Comparison of ENCODE assay signal across 9 cellular contexts in genomic region chr17:43416998-43417891, GRCh38. TPM values are rescaled to one million over a fixed set of nuclear protein-coding genes. Genes with fewer than 3 reads are reported as not detected.
DNase-seq lines count a peak whose midpoint lies in the region; ATAC-seq and TF ChIP-seq lines count a peak whose summit lies in the region.
"Had no signal": no experiment of that assay in that cellular context is flagged by ENCODE, and none has a peak within 500 bp of the region (broad histone marks: within the 10 kb centered on the region; RNA-seq: fewer than 3 reads in every experiment).

No MANE protein-coding gene starts in this region.

- no peak overlapping the region for H3K4me3 ChIP-seq in IMR-90 (ENCODE audit: insufficient read depth, low read depth, low read length)
- no peak overlapping the region for H3K4me3 ChIP-seq in right atrium auricular region
- peak overlapping the region; percentile 32 for H3K4me3 ChIP-seq in skeletal muscle satellite cell (ENCODE audit: low read length)
- no peak overlapping the region for H3K4me3 ChIP-seq in effector memory CD4-positive, alpha-beta T cell (ENCODE audit: insufficient read depth, low read depth, low read length, poor library complexity, severe bottlenecking)

- WGBS in IMR-90 (ENCODE audit: extremely low coverage in 2 of 2, insufficient read length in 1 of 2), 2 experiments, result 15% methylated on average over 2 of the region's 13 CpGs; no CpG with 5 or more reads in 1 of the 2 experiments

- peak overlapping the region; percentile 89 for H4K5ac ChIP-seq in IMR-90 (ENCODE audit: low read depth, low read length)

- H3K27me3 ChIP-seq in IMR-90 (ENCODE audit: control insufficient read depth, insufficient read depth, low read length) (no peaks in the 10 kb centered on the region), right atrium auricular region (no peaks in the 10 kb centered on the region), skeletal muscle satellite cell (ENCODE audit: control insufficient read depth, insufficient read depth, low read length) (no peaks in the 10 kb centered on the region)
- no peaks in the 10 kb centered on the region for H3K27me3 ChIP-seq in effector memory CD4-positive, alpha-beta T cell (replicated peaks; ENCODE audit: control insufficient read depth, insufficient read depth, low read length, poor library complexity, severe bottlenecking)

- H3K4me2 ChIP-seq in IMR-90 (ENCODE audit: low read depth, low read length), result peak overlapping the region; percentile 43
- H3K4me2 ChIP-seq in skeletal muscle satellite cell (ENCODE audit: low read length), result peak overlapping the region; percentile 68

- H3K9ac ChIP-seq in IMR-90 (ENCODE audit: low read depth, low read length) (peak overlapping the region; percentile 33), skeletal muscle satellite cell (ENCODE audit: low read depth, low read length) (peak overlapping the region; percentile 64)

- in situ Hi-C loops in IMR-90 (cut with MboI; ENCODE audit: low sequenced_read_pairs), result no loop called here

- H2BK20ac ChIP-seq in IMR-90 (ENCODE audit: low read depth, low read length), result peak overlapping the region; percentile 66

- H3K56ac ChIP-seq in IMR-90 (ENCODE audit: extremely low read depth, insufficient read depth, low read length), result 0 out of 2 replicates have a peak overlapping the region, but pooled peaks have one; percentile 22

- H3K9me3 ChIP-seq in IMR-90 (ENCODE audit: control insufficient read depth, insufficient read depth, low read length), result no peaks in the 10 kb centered on the region
- H3K9me3 ChIP-seq in right atrium auricular region, result no peaks in the 10 kb centered on the region
- H3K9me3 ChIP-seq in skeletal muscle satellite cell (replicated peaks; ENCODE audit: low read length), result no peaks in the 10 kb centered on the region
- no peaks in the 10 kb centered on the region for H3K9me3 ChIP-seq in effector memory CD4-positive, alpha-beta T cell (ENCODE audit: control insufficient read depth, low read length)

- peak overlapping the region; percentile 79 for H3K4ac ChIP-seq in IMR-90 (ENCODE audit: low read depth, low read length)

- H3K23ac ChIP-seq in IMR-90 (ENCODE audit: low read depth, low read length), result peak overlapping the region; percentile 84; the same call in 1 of the 2 replicates

- no peaks in the 10 kb centered on the region for H3K4me1 Mint-ChIP-seq in activated naive CD8-positive, alpha-beta T cell treated with anti-CD3 and anti-CD28 coated beads for 36 hours

- TF ChIP-seq POLR2A in IMR-90 (IDR thresholded peaks at IDR 0.05; ENCODE audit: low read depth, low read length), result no peak
- no peak for TF ChIP-seq POLR2A in GM18505 (IDR thresholded peaks at IDR 0.05; ENCODE audit: borderline replicate concordance, extremely low read depth, insufficient read depth, insufficient read length)

- H3K9me1 ChIP-seq in IMR-90 (ENCODE audit: insufficient read depth, low read length), result peaks cover 13% of the 10 kb centered on the region; the same call in 1 of the 2 replicates

- ATAC-seq in IMR-90 (ENCODE audit: low read depth) (peak; percentile 54), GM18505 (IDR thresholded peaks at IDR 0.05; ENCODE audit: unreplicated experiment) (no peak), HG02623 (IDR thresholded peaks at IDR 0.05; ENCODE audit: unreplicated experiment) (no peak)

- POLR2A ChIA-PET in IMR-90 (lab: Charles Lee; ENCODE audit: unreplicated experiment), result no interaction called here

- TF ChIP-seq CTCF in IMR-90 (conservative IDR thresholded peaks at IDR 0.05; ENCODE audit: low read depth, low read length) (no peak), right atrium auricular region (IDR thresholded peaks at IDR 0.05) (no peak)

- no peaks in the 10 kb centered on the region for H3K36me3 Mint-ChIP-seq in activated naive CD8-positive, alpha-beta T cell treated with anti-CD3 and anti-CD28 coated beads for 36 hours

- dilution Hi-C loops in IMR-90 (cut with HindIII; ENCODE audit: low sequenced_read_pairs, unreplicated experiment), result no loop called here

- H3K27ac ChIP-seq in IMR-90 (ENCODE audit: insufficient read depth, low read length), result peak overlapping the region; percentile 62; the same call in 1 of the 2 replicates
- H3K27ac ChIP-seq in right atrium auricular region, result peak overlapping the region; percentile 54 to 82
- H3K27ac ChIP-seq in effector memory CD4-positive, alpha-beta T cell (ENCODE audit: insufficient read depth, low read length, poor library complexity, severe bottlenecking), result no peak overlapping the region

- peak overlapping the region; percentile 29; the same call in 2 of the 3 replicates for H2BK15ac ChIP-seq in IMR-90 (ENCODE audit: low read depth, low read length)

- H3K27ac Mint-ChIP-seq in activated naive CD8-positive, alpha-beta T cell treated with anti-CD3 and anti-CD28 coated beads for 36 hours, result no peak overlapping the region

- peak overlapping the region; percentile 60 for H4K91ac ChIP-seq in IMR-90 (ENCODE audit: insufficient read depth, low read depth, low read length)

- H2BK120ac ChIP-seq in IMR-90 (ENCODE audit: low read depth, low read length), result peak overlapping the region; percentile 86

- DNase-seq in IMR-90 (peak; percentile 37), astrocyte of the hippocampus (ENCODE audit: low read depth, low spot score) (peak; percentile 51), right atrium auricular region (ENCODE audit: low spot score) (peak; percentile 84)
- no peak for DNase-seq in activated naive CD8-positive, alpha-beta T cell treated with anti-CD3 and anti-CD28 coated beads for 36 hours
- DNase-seq in effector memory CD4-positive, alpha-beta T cell, result no peak
- DNase-seq: NCI-H524 treated with DMSO at 0.1 percent for 48 hours had no signal

- H3K79me1 ChIP-seq in IMR-90 (ENCODE audit: low read depth in 1 of 2, low read length in 2 of 2), result no peaks in the 10 kb centered on the region

- H3K36me3 ChIP-seq in IMR-90 (ENCODE audit: control insufficient read depth, insufficient read depth, low read length) (no peaks in the 10 kb centered on the region), right atrium auricular region (no peaks in the 10 kb centered on the region), skeletal muscle satellite cell (ENCODE audit: insufficient read depth, low read length) (no peaks in the 10 kb centered on the region)
- H3K36me3 ChIP-seq in effector memory CD4-positive, alpha-beta T cell (ENCODE audit: control insufficient read depth, insufficient read depth, low read length), result no peaks in the 10 kb centered on the region

- no peak for TF ChIP-seq RAD21 in IMR-90 (IDR thresholded peaks at IDR 0.05; ENCODE audit: low read length)

- peak overlapping the region; percentile 94 for H3K14ac ChIP-seq in IMR-90 (replicated peaks; ENCODE audit: low read depth, low read length)

- H4K8ac ChIP-seq in IMR-90 (ENCODE audit: low read depth in 2 of 2, low read length in 2 of 2), result peak overlapping the region; percentile 60 to 79

- no TSS peak for BruUV-seq in IMR-90 (replicated peaks; lab: Mats Ljungman, UMichigan)

- H2AFZ ChIP-seq in IMR-90 (replicated peaks; ENCODE audit: low read length, poor library complexity), result peak overlapping the region; percentile 84

- peak overlapping the region; percentile 25 for H2BK5ac ChIP-seq in IMR-90 (ENCODE audit: low read depth, low read length, poor library complexity, severe bottlenecking)

- H3K18ac ChIP-seq in IMR-90 (ENCODE audit: low read depth, low read length), result peak overlapping the region; percentile 85

- no peaks in the 10 kb centered on the region for H4K20me1 ChIP-seq in IMR-90 (ENCODE audit: insufficient read depth, low read length)

- peaks cover 3% of the 10 kb centered on the region for H3K27me3 Mint-ChIP-seq in activated naive CD8-positive, alpha-beta T cell treated with anti-CD3 and anti-CD28 coated beads for 36 hours

- H3K4me1 ChIP-seq in IMR-90 (ENCODE audit: control insufficient read depth, insufficient read depth, low read length) (peaks cover 20% of the 10 kb centered on the region), right atrium auricular region (peaks cover 0 to 31% of the 10 kb centered on the region in 2 donors), skeletal muscle satellite cell (ENCODE audit: control insufficient read depth, insufficient read depth, low read length) (peaks cover 30% of the 10 kb centered on the region)
- H3K4me1 ChIP-seq in effector memory CD4-positive, alpha-beta T cell (ENCODE audit: control insufficient read depth, insufficient read depth, low read length, poor library complexity, severe bottlenecking), result no peaks in the 10 kb centered on the region

- CTCF ChIA-PET in IMR-90 (lab: Yijun Ruan, JAX), result interaction anchor here (0.7 to 1.3 kb wide), 4 partner anchors 8 to 55 kb away, joined by 3 to 9 read pairs (median 3); no protein-coding TSS in a partner anchor

- H2AK9ac ChIP-seq in IMR-90 (replicated peaks; ENCODE audit: low read depth, low read length, poor library complexity), result peak overlapping the region; percentile 68

- no peak overlapping the region for H3K4me3 Mint-ChIP-seq in activated naive CD8-positive, alpha-beta T cell treated with anti-CD3 and anti-CD28 coated beads for 36 hours

- intact Hi-C loops in IMR-90 (cut with micrococcal nuclease), result loop anchor here (5.0 kb wide), 1 partner anchor 50 kb away; no protein-coding TSS in a partner anchor

- H2AK5ac ChIP-seq in IMR-90 (ENCODE audit: low read depth, low read length), result peak overlapping the region; percentile 58; the same call in 1 of the 2 replicates

- no peaks in the 10 kb centered on the region for H3K9me3 Mint-ChIP-seq in activated naive CD8-positive, alpha-beta T cell treated with anti-CD3 and anti-CD28 coated beads for 36 hours

TF ChIP-seq in IMR-90, 13 proteins besides CTCF, POLR2A, EP300 and RAD21 (continues in another document):
- no peak for TF ChIP-seq CHD1 (IDR thresholded peaks at IDR 0.05; ENCODE audit: low read depth, low read length)
- TF ChIP-seq BHLHE40 (IDR thresholded peaks at IDR 0.05; ENCODE audit: low read depth, low read length), result no peak
- no peak for TF ChIP-seq MAZ (IDR thresholded peaks at IDR 0.05; ENCODE audit: borderline replicate concordance, low read depth, low read length)
- TF ChIP-seq NFE2L2 (IDR thresholded peaks at IDR 0.05; ENCODE audit: low read depth, low read length), result no peak
- TF ChIP-seq RCOR1 (IDR thresholded peaks at IDR 0.05; ENCODE audit: insufficient replicate concordance, low read length), result no peak
- TF ChIP-seq RFX5 (IDR thresholded peaks at IDR 0.05; ENCODE audit: low read depth, low read length), result no peak
- TF ChIP-seq FOS (IDR thresholded peaks at IDR 0.05; ENCODE audit: low read depth, low read length), result no peak
- no peak for TF ChIP-seq CEBPB (IDR thresholded peaks at IDR 0.05; ENCODE audit: low read depth, low read length)
- TF ChIP-seq SMC3 (IDR thresholded peaks at IDR 0.05; ENCODE audit: low read depth, low read length), result no peak

RNA-seq across cellular contexts. Expression of gene ARL4D, which starts 18.5 kb away (rescaled TPM):
- total RNA-seq in IMR-90 (2012; rRNA removed) (12.5 and 12.8 TPM in 2 replicates), right atrium auricular region (10 to 100 TPM in 1 of 2 donors, 1 to 10 TPM in 1; 5.5 to 24.1 TPM)
- 25.5 and 30.7 TPM in 2 replicates for polyA plus RNA-seq in IMR-90 (2012; rRNA removed)
- polyA plus RNA-seq in IMR-90 (2012; cell fraction: cytosol; rRNA removed), result 25.6 and 28.6 TPM in 2 replicates
- polyA plus RNA-seq in IMR-90 (2012; cell fraction: nucleus; rRNA removed; ENCODE audit: low replicate concordance), result 8.6 and 16.0 TPM in 2 replicates
- total RNA-seq in skeletal muscle satellite cell (2012; rRNA removed), result 26.4 and 27.7 TPM in 2 replicates
- total RNA-seq in activated naive CD8-positive, alpha-beta T cell treated with anti-CD3 and anti-CD28 coated beads for 36 hours, result 1 to 10 TPM; 2.5 to 3.6 TPM

Comparison
In these comparisons a context has a peak if more than half of its experiments do, and no peak if none do; other contexts are left out.
1. DNase-seq: peak in IMR-90 (single experiment), astrocyte of the hippocampus (single experiment) and right atrium auricular region (single experiment); none in activated naive CD8-positive, alpha-beta T cell treated with anti-CD3 and anti-CD28 coated beads for 36 hours (single experiment) and effector memory CD4-positive, alpha-beta T cell (0 of 3).